8 cellular contexts compared by ENCODE assay signal in genomic region chr20:37384683-37385174, GRCh38. TPM values are rescaled to one million over a fixed set of nuclear protein-coding genes. Genes with fewer than 3 reads are reported as not detected.
A peak's percentile ranks its signal among the peaks of the same experiment; 100 is the strongest.
DNase-seq lines count a peak whose midpoint lies in the region; TF ChIP-seq lines count a peak whose summit lies in the region.

No MANE protein-coding gene starts in this region.

- H3K27me3 Mint-ChIP-seq in IgD-negative memory B cell = no peaks in the 10 kb centered on the region

- no peaks in the 10 kb centered on the region for H3K36me3 Mint-ChIP-seq in IgD-negative memory B cell

- peak; percentile 92 for TF ChIP-seq CTCF in VCaP (conservative IDR thresholded peaks at IDR 0.05)
- peak; percentile 78 for TF ChIP-seq CTCF in brain microvascular endothelial cell (IDR thresholded peaks at IDR 0.05; ENCODE audit: low read depth, low read length, missing control alignments)

- DNase-seq in DMS 273 (lab: John Stamatoyannopoulos, UW; ENCODE audit: unreplicated experiment) (peak; percentile 87), DMS 273 treated with DMSO at 0.1 percent for 48 hours (lab: John Stamatoyannopoulos, UW) (no peak), brain microvascular endothelial cell (peak; percentile 18), kidney tubule cell (ENCODE audit: low spot score) (peak; percentile 45), NCI-H774 (lab: John Stamatoyannopoulos, UW) (no peak)
- DNase-seq in stimulated activated CD4-positive, alpha-beta T cell treated with anti-CD3 and anti-CD28 coated beads, Interleukin-2, amount 100 ng/mL, for 48 hours = peak; percentile 78 to 93

- peak overlapping the region; percentile 49 to 94 (median 87) for H3K4me3 Mint-ChIP-seq in IgD-negative memory B cell

- H3K9me3 Mint-ChIP-seq in IgD-negative memory B cell = no peaks in the 10 kb centered on the region

- H3K27ac ChIP-seq in VCaP (peak overlapping the region; percentile 2; the same call in 1 of the 2 replicates), brain microvascular endothelial cell (no peak overlapping the region)

- peak overlapping the region; percentile 47 for H3K4me3 ChIP-seq in brain microvascular endothelial cell (ENCODE audit: low read depth, low read length)

- H3K27me3 ChIP-seq in brain microvascular endothelial cell (replicated peaks) = no peaks in the 10 kb centered on the region

- in situ Hi-C loops in brain microvascular endothelial cell (cut with HindIII; ENCODE audit: low pct_ligation_motif_present, low sequenced_read_pairs) = no loop called here

- H3K27ac Mint-ChIP-seq in IgD-negative memory B cell = peak overlapping the region in 2 of 3 donors; percentile 68 to 71

- peaks cover 6 to 30% (median 18%) of the 10 kb centered on the region in 3 donors for H3K4me1 Mint-ChIP-seq in IgD-negative memory B cell

- H3K36me3 ChIP-seq in brain microvascular endothelial cell (replicated peaks) = peaks cover 4% of the 10 kb centered on the region

RNA-seq across cellular contexts. Expression of gene SRC, which starts 38.8 kb away (rescaled TPM):
- 2.3 TPM for polyA plus RNA-seq in IgD-negative memory B cell

Comparison
In these comparisons a context has a peak if more than half of its experiments do, and no peak if none do; other contexts are left out.
1. DNase-seq: peak in DMS 273 (single experiment), brain microvascular endothelial cell (single experiment), kidney tubule cell (single experiment) and stimulated activated CD4-positive, alpha-beta T cell treated with anti-CD3 and anti-CD28 coated beads, Interleukin-2, amount 100 ng/mL, for 48 hours (2 of 2); none in DMS 273 treated with DMSO at 0.1 percent for 48 hours (single experiment) and NCI-H774 (single experiment).